Comparison of ENCODE assay signal across 8 cellular contexts in genomic region chr10:104328916-104329710, GRCh38. TPM values are rescaled to one million over a fixed set of nuclear protein-coding genes. Genes with fewer than 3 reads are reported as not detected.
A peak's percentile ranks its signal among the peaks of the same experiment; 100 is the strongest.
DNase-seq lines count a peak whose midpoint lies in the region; ATAC-seq and TF ChIP-seq lines count a peak whose summit lies in the region.

No MANE protein-coding gene starts in this region.

- H3K4me1 ChIP-seq in SK-N-SH (ENCODE audit: control insufficient read depth in 1 of 2, insufficient read depth in 2 of 2, low read depth in 1 of 2, low read length in 1 of 2) (peaks cover 48 to 63% of the 10 kb centered on the region in 2 experiments), rectal smooth muscle tissue (ENCODE audit: control insufficient read depth, insufficient read depth, low read length) (peaks cover 73% of the 10 kb centered on the region), MM.1S (ENCODE audit: low read length) (no peaks in the 10 kb centered on the region)

- CTCF ChIA-PET in SK-N-SH (lab: Yijun Ruan, JAX) = interaction anchor here (0.5 to 4.3 kb wide), 4 partner anchors 9 to 54 kb away, joined by 3 to 21 read pairs (median 6); no protein-coding TSS in a partner anchor

- POLR2A ChIA-PET in SK-N-SH (lab: Yijun Ruan, JAX) = no interaction called here

- peaks cover 87% of the 10 kb centered on the region for H3K79me2 ChIP-seq in SK-N-SH (ENCODE audit: insufficient read depth)
- H3K79me2 ChIP-seq in MM.1S (ENCODE audit: low read length) = peaks cover 89% of the 10 kb centered on the region

- peaks cover 99% of the 10 kb centered on the region for H3K4me1 Mint-ChIP-seq in activated naive CD4-positive, alpha-beta T cell treated with anti-CD3 and anti-CD28 coated beads, Interleukin-2, amount 50 U/mL, for 24 hours

- intact Hi-C loops in left cardiac atrium (cut with DNase I) = no loop called here

- peaks cover 0 to 6% of the 10 kb centered on the region in 2 experiments for H3K36me3 ChIP-seq in SK-N-SH (replicated peaks in 1 of 2; ENCODE audit: control insufficient read depth in 1 of 2, insufficient read depth in 2 of 2, low read length in 1 of 2)
- H3K36me3 ChIP-seq in rectal smooth muscle tissue (ENCODE audit: control insufficient read depth, insufficient read depth, low read length) = no peaks in the 10 kb centered on the region
- H3K36me3 ChIP-seq in MM.1S (replicated peaks; ENCODE audit: insufficient read depth, low read length) = no peaks in the 10 kb centered on the region

- H3K4me3 Mint-ChIP-seq in activated naive CD4-positive, alpha-beta T cell treated with anti-CD3 and anti-CD28 coated beads, Interleukin-2, amount 50 U/mL, for 24 hours = peak overlapping the region; percentile 85

- no peaks in the 10 kb centered on the region for H3K9me3 ChIP-seq in SK-N-SH
- no peaks in the 10 kb centered on the region for H3K9me3 ChIP-seq in MM.1S (replicated peaks; ENCODE audit: insufficient read depth, low read length)

- H3K27me3 ChIP-seq in SK-N-SH (ENCODE audit: insufficient read depth) (no peaks in the 10 kb centered on the region), rectal smooth muscle tissue (ENCODE audit: control insufficient read depth, insufficient read depth, low read length) (no peaks in the 10 kb centered on the region), MM.1S (replicated peaks; ENCODE audit: insufficient read depth, low read length) (no peaks in the 10 kb centered on the region)

- no peaks in the 10 kb centered on the region for H3K9me3 Mint-ChIP-seq in activated naive CD4-positive, alpha-beta T cell treated with anti-CD3 and anti-CD28 coated beads, Interleukin-2, amount 50 U/mL, for 24 hours

- H2AFZ ChIP-seq in SK-N-SH (ENCODE audit: low read depth) (no peak overlapping the region), MM.1S (ENCODE audit: low read length) (no peak overlapping the region)

- H3F3A ChIP-seq in SK-N-SH (replicated peaks; ENCODE audit: insufficient read depth) = peaks cover 55% of the 10 kb centered on the region
- no peaks in the 10 kb centered on the region for H3F3A ChIP-seq in MM.1S (ENCODE audit: insufficient read depth, low read length)

- no peaks in the 10 kb centered on the region for H3K27me3 Mint-ChIP-seq in activated naive CD4-positive, alpha-beta T cell treated with anti-CD3 and anti-CD28 coated beads, Interleukin-2, amount 50 U/mL, for 24 hours

- no peak for TF ChIP-seq RAD21 in SK-N-SH (IDR thresholded peaks at IDR 0.05; ENCODE audit: low read length)

- ATAC-seq in GM18907 (IDR thresholded peaks at IDR 0.05; ENCODE audit: unreplicated experiment) (peak; percentile 55), HG03342 (IDR thresholded peaks at IDR 0.05; ENCODE audit: unreplicated experiment) (peak; percentile 55), left cardiac atrium (peak; percentile 23 to 69)

- H3K27ac ChIP-seq in SK-N-SH (ENCODE audit: low read depth in 2 of 2, low read length in 1 of 2) (peak overlapping the region; percentile 80 to 96), rectal smooth muscle tissue (ENCODE audit: low read depth, low read length) (peak overlapping the region; percentile 87), MM.1S (ENCODE audit: low read length) (no peak overlapping the region)

- peak overlapping the region; percentile 83 for H3K9ac ChIP-seq in SK-N-SH
- peak overlapping the region; percentile 13 for H3K9ac ChIP-seq in rectal smooth muscle tissue (ENCODE audit: low read length)
- no peak overlapping the region for H3K9ac ChIP-seq in MM.1S (ENCODE audit: low read length)

- H3K27ac Mint-ChIP-seq in activated naive CD4-positive, alpha-beta T cell treated with anti-CD3 and anti-CD28 coated beads, Interleukin-2, amount 50 U/mL, for 24 hours = peak overlapping the region; percentile 90

- H4K20me1 ChIP-seq in SK-N-SH (ENCODE audit: insufficient read depth) (peaks cover 14% of the 10 kb centered on the region), MM.1S (ENCODE audit: insufficient read depth, low read length) (no peaks in the 10 kb centered on the region)

- no peak for TF ChIP-seq CTCF in SK-N-SH (IDR thresholded peaks at IDR 0.05)
- TF ChIP-seq CTCF in MM.1S (IDR thresholded peaks at IDR 0.05; ENCODE audit: low read length) = no peak

- H3K4me3 ChIP-seq in SK-N-SH (ENCODE audit: low read depth in 2 of 2, low read length in 1 of 2) = peak overlapping the region; percentile 0 to 45; a peak in 3 of 4 replicates
- H3K4me3 ChIP-seq in rectal smooth muscle tissue (ENCODE audit: low read length) = peak overlapping the region; percentile 52
- H3K4me3 ChIP-seq in MM.1S (ENCODE audit: low read length) = no peak overlapping the region

- peaks cover 7% of the 10 kb centered on the region for H3K36me3 Mint-ChIP-seq in activated naive CD4-positive, alpha-beta T cell treated with anti-CD3 and anti-CD28 coated beads, Interleukin-2, amount 50 U/mL, for 24 hours

- peak overlapping the region; percentile 69 for H3K4me2 ChIP-seq in SK-N-SH
- H3K4me2 ChIP-seq in MM.1S (ENCODE audit: low read depth, low read length) = no peak overlapping the region

- peak in 1 of 2 experiments; percentile 29; a peak in 1 of 4 replicates for TF ChIP-seq EP300 in SK-N-SH (IDR thresholded peaks at IDR 0.05; ENCODE audit: borderline replicate concordance in 1 of 2, low read depth in 1 of 2, low read length in 1 of 2)

- WGBS in SK-N-SH (ENCODE audit: low lambda C conversion rate) = 23% methylated on average over 13 of the region's 15 CpGs

- no peak for DNase-seq in SK-N-SH
- peak; percentile 77 for DNase-seq in left cardiac atrium
- no peak for DNase-seq in MM.1S
- DNase-seq in cerebellar nuclear complex (lab: John Stamatoyannopoulos, UW) = no peak

- no peaks in the 10 kb centered on the region for H3K9me2 ChIP-seq in SK-N-SH
- H3K9me2 ChIP-seq in MM.1S (replicated peaks; ENCODE audit: insufficient read depth, low read length) = no peaks in the 10 kb centered on the region

TF ChIP-seq in SK-N-SH, 30 proteins besides CTCF, POLR2A, EP300 and RAD21:
- TF ChIP-seq TEAD4 (IDR thresholded peaks at IDR 0.05; ENCODE audit: borderline replicate concordance, insufficient read depth) = no peak
- TF ChIP-seq MAX (IDR thresholded peaks at IDR 0.05; ENCODE audit: low read depth) = peak; percentile 78
- peak; percentile 32; the same call in 1 of the 2 replicates for TF ChIP-seq TCF12 (IDR thresholded peaks at IDR 0.05)
- peak; percentile 35; the same call in 1 of the 2 replicates for TF ChIP-seq PBX3 (IDR thresholded peaks at IDR 0.05)
- TF ChIP-seq NFIC (IDR thresholded peaks at IDR 0.05; ENCODE audit: borderline replicate concordance) = no peak
- TF ChIP-seq JUND (IDR thresholded peaks at IDR 0.05) = peak; percentile 87
- no peak for TF ChIP-seq MXI1 (IDR thresholded peaks at IDR 0.05; ENCODE audit: low read depth, low read length)
- peak; percentile 88 for TF ChIP-seq FOSL2 (IDR thresholded peaks at IDR 0.05; ENCODE audit: borderline replicate concordance, low read depth)
- TF ChIP-seq CHD2 (IDR thresholded peaks at IDR 0.05; ENCODE audit: low read length, partially characterized antibody) = no peak
TF ChIP-seq in SK-N-SH: peak in this region for 5.

RNA-seq across cellular contexts. Expression of gene ITPRIP, which starts 9.2 kb away (rescaled TPM):
- polyA plus RNA-seq in SK-N-SH (2012; rRNA removed) = 20.2 and 22.1 TPM in 2 replicates
- 10.5 and 13.0 TPM in 2 replicates for polyA plus RNA-seq in SK-N-SH (2012; cell fraction: cytosol; rRNA removed)
- 23.3 and 31.4 TPM in 2 replicates for polyA plus RNA-seq in SK-N-SH (2012; cell fraction: nucleus; rRNA removed)
- total RNA-seq in left cardiac atrium = 10 to 100 TPM; 45.4 to 90.7 TPM

RNA-seq across cellular contexts. Expression of gene CFAP58, which starts 24.5 kb away (rescaled TPM):
- 0.38 and 0.47 TPM in 2 replicates for polyA plus RNA-seq in SK-N-SH (2012; rRNA removed)
- 0.52 and 0.86 TPM in 2 replicates for polyA plus RNA-seq in SK-N-SH (2012; cell fraction: cytosol; rRNA removed)
- 0.29 and 0.95 TPM in 2 replicates for polyA plus RNA-seq in SK-N-SH (2012; cell fraction: nucleus; rRNA removed)
- 1 to 10 TPM; 2.4 to 3.8 TPM for total RNA-seq in left cardiac atrium
